ENCODE assay signal across 15 cellular contexts in the genomic region with DNA sequence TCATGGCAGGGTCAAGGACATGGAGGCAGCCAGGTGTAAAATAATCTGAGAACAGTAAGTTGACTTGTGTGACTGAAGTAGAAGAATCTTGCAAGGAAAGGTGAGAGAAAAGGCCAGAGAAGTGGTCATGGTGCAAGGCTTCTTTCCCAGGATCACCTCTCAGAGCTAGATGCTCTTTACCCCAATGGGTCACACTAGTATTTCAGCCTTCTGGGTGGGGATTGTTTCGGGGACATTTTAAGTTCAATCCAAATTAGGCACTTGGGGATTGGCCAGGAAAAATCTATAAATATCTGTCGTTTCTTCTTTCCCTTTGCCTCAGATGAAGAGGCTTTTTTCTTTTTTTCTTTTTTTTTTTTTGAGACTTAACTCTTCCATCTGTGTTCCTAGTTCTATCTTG.
A peak's percentile ranks its signal among the peaks of the same experiment; 100 is the strongest.
DNase-seq lines count a peak whose midpoint lies in the region; ATAC-seq and TF ChIP-seq lines count a peak whose summit lies in the region.
"Had no signal": no experiment of that assay in that cellular context is flagged by ENCODE, and none has a peak within 500 bp of the region (broad histone marks: within the 10 kb centered on the region; RNA-seq: fewer than 3 reads in every experiment).

No MANE protein-coding gene starts in this region.

- H3K4me3 ChIP-seq in CD8-positive, alpha-beta memory T cell (ENCODE audit: low read length), result no peak overlapping the region
- no peak overlapping the region for H3K4me3 ChIP-seq in PC-9
- H3K4me3 ChIP-seq in left ventricle myocardium inferior, result peak overlapping the region; percentile 12
- H3K4me3 ChIP-seq: lung, SJSA1 had no signal

- H3K36me3 ChIP-seq in CD8-positive, alpha-beta memory T cell (ENCODE audit: insufficient read depth, low read length), result no peaks in the 10 kb centered on the region
- H3K36me3 ChIP-seq in PC-9 (ENCODE audit: low read depth) (no peaks in the 10 kb centered on the region), left ventricle myocardium inferior (peaks cover 17% of the 10 kb centered on the region)

- peaks cover 3 to 46% (median 20%) of the 10 kb centered on the region in 3 donors for H3K36me3 Mint-ChIP-seq in CD8-positive, alpha-beta memory T cell
- H3K36me3 Mint-ChIP-seq in stimulated activated memory B cell treated with anti-CD40 and anti-IgM and Interleukin-4, amounts not matched to agents 10 μg/mL and 1 μg/mL and 100 μg/mL, for 72 hours, result peaks cover 25% of the 10 kb centered on the region
- H3K36me3 Mint-ChIP-seq: WTC11 had no signal

- no TSS peak for BruUV-seq in PC-9 (replicated peaks; lab: Mats Ljungman, UMichigan)

- no peaks in the 10 kb centered on the region for H4K20me1 ChIP-seq in PC-9 (ENCODE audit: insufficient read depth)

- DNase-seq in CD8-positive, alpha-beta memory T cell, result no peak
- DNase-seq in PC-9 (no peak), left ventricle myocardium inferior (no peak)
- no peak for DNase-seq in stimulated activated CD4-positive, alpha-beta T cell treated with anti-CD3 and anti-CD28 coated beads, Interleukin-1b, Interleukin-23, amount 100 ng/mL, for 48 hours
- DNase-seq: hypothalamus; NK-92 treated with Interleukin-12 subunit alpha and Interleukin-12 subunit beta, amount 100 ng/mL, for 24 hours; posterior cingulate gyrus; stimulated activated CD4-positive, alpha-beta T cell treated with anti-CD3 and anti-CD28 coated beads, Interleukin-2, amount 100 ng/mL, for 48 hours had no signal

- peaks cover 12% of the 10 kb centered on the region for H3K4me1 ChIP-seq in CD8-positive, alpha-beta memory T cell (ENCODE audit: insufficient read depth, low read length)
- peaks cover 43% of the 10 kb centered on the region for H3K4me1 ChIP-seq in PC-9 (replicated peaks; ENCODE audit: insufficient read depth)
- H3K4me1 ChIP-seq in left ventricle myocardium inferior, result peaks cover 68% of the 10 kb centered on the region

- H3K27me3 Mint-ChIP-seq in CD8-positive, alpha-beta memory T cell, result peaks cover 0 to 2% of the 10 kb centered on the region in 2 donors
- H3K27me3 Mint-ChIP-seq in stimulated activated memory B cell treated with anti-CD40 and anti-IgM and Interleukin-4, amounts not matched to agents 10 μg/mL and 1 μg/mL and 100 μg/mL, for 72 hours, result no peaks in the 10 kb centered on the region

- no peaks in the 10 kb centered on the region for H3K9me2 ChIP-seq in PC-9 (ENCODE audit: insufficient read depth)

- no peak overlapping the region for H3K27ac ChIP-seq in CD8-positive, alpha-beta memory T cell (ENCODE audit: low read depth, low read length)
- H3K27ac ChIP-seq in PC-9, result peak overlapping the region; percentile 84
- H3K27ac ChIP-seq in left ventricle myocardium inferior (replicated peaks), result peak overlapping the region; percentile 63
- H3K27ac ChIP-seq: HL-60, SJSA1 had no signal

- H3K27me3 ChIP-seq in CD8-positive, alpha-beta memory T cell (ENCODE audit: insufficient read depth, low read length, poor library complexity, severe bottlenecking), result no peaks in the 10 kb centered on the region
- H3K27me3 ChIP-seq in PC-9 (ENCODE audit: insufficient read depth, low read depth) (no peaks in the 10 kb centered on the region), left ventricle myocardium inferior (ENCODE audit: low read depth) (no peaks in the 10 kb centered on the region)
- H3K27me3 ChIP-seq: SJSA1 had no signal

- H3K4me3 Mint-ChIP-seq in CD8-positive, alpha-beta memory T cell, result peak overlapping the region in 3 of 7 donors; percentile 5 to 46 (median 16)
- H3K4me3 Mint-ChIP-seq in stimulated activated memory B cell treated with anti-CD40 and anti-IgM and Interleukin-4, amounts not matched to agents 10 μg/mL and 1 μg/mL and 100 μg/mL, for 72 hours, result no peak overlapping the region
- H3K4me3 Mint-ChIP-seq: WTC11 had no signal

- H3K27ac Mint-ChIP-seq in CD8-positive, alpha-beta memory T cell, result peak overlapping the region in 7 of 8 donors; percentile 48 to 89 (median 55)
- H3K27ac Mint-ChIP-seq in stimulated activated memory B cell treated with anti-CD40 and anti-IgM and Interleukin-4, amounts not matched to agents 10 μg/mL and 1 μg/mL and 100 μg/mL, for 72 hours, result peak overlapping the region; percentile 68
- H3K27ac Mint-ChIP-seq: WTC11 had no signal

- peaks cover 23% of the 10 kb centered on the region for H3F3A ChIP-seq in PC-9 (ENCODE audit: insufficient read depth, low read depth)

- H3K4me1 Mint-ChIP-seq in CD8-positive, alpha-beta memory T cell, result peaks cover 13 to 31% (median 26%) of the 10 kb centered on the region in 3 donors
- H3K4me1 Mint-ChIP-seq in stimulated activated memory B cell treated with anti-CD40 and anti-IgM and Interleukin-4, amounts not matched to agents 10 μg/mL and 1 μg/mL and 100 μg/mL, for 72 hours, result peaks cover 38% of the 10 kb centered on the region
- H3K4me1 Mint-ChIP-seq: WTC11 had no signal

- peak overlapping the region; percentile 57 for H3K4me2 ChIP-seq in PC-9

- peaks cover 23% of the 10 kb centered on the region for H3K79me2 ChIP-seq in PC-9 (ENCODE audit: low read depth)

- no peaks in the 10 kb centered on the region for H3K9me3 ChIP-seq in CD8-positive, alpha-beta memory T cell (ENCODE audit: low read length)
- H3K9me3 ChIP-seq in PC-9 (ENCODE audit: insufficient read depth, low read depth) (no peaks in the 10 kb centered on the region), left ventricle myocardium inferior (replicated peaks) (no peaks in the 10 kb centered on the region)
- H3K9me3 ChIP-seq: SJSA1 had no signal

- intact Hi-C loops in PC-9 (cut with micrococcal nuclease; ENCODE audit: unreplicated experiment), result no loop called here
- intact Hi-C loops in left ventricle myocardium inferior (cut with micrococcal nuclease), result no loop called here

- CTCF ChIA-PET in CD8-positive, alpha-beta memory T cell (lab: Charles Lee), result interaction anchor here (1.2 to 1.7 kb wide), 4 partner anchors 12 to 276 kb away, joined by 3 to 4 read pairs (median 4); no protein-coding TSS in a partner anchor
- CTCF ChIA-PET in PC-9 (lab: Charles Lee), result no interaction called here

- no peak for ATAC-seq in stimulated activated memory B cell treated with anti-CD40 and anti-IgM and Interleukin-4, amounts not matched to agents 10 μg/mL and 1 μg/mL and 100 μg/mL, for 72 hours
- no peak for ATAC-seq in HG03378 (IDR thresholded peaks at IDR 0.05; ENCODE audit: unreplicated experiment)
- ATAC-seq in GM18868 (IDR thresholded peaks at IDR 0.05; ENCODE audit: unreplicated experiment), result no peak
- ATAC-seq: WTC11 had no signal

- H3K9me3 Mint-ChIP-seq in CD8-positive, alpha-beta memory T cell, result no peaks in the 10 kb centered on the region
- no peaks in the 10 kb centered on the region for H3K9me3 Mint-ChIP-seq in stimulated activated memory B cell treated with anti-CD40 and anti-IgM and Interleukin-4, amounts not matched to agents 10 μg/mL and 1 μg/mL and 100 μg/mL, for 72 hours
- H3K9me3 Mint-ChIP-seq: WTC11 had no signal

- POLR2A ChIA-PET in CD8-positive, alpha-beta memory T cell (lab: Charles Lee), result interaction anchor here (1.0 kb wide), 1 partner anchor 40 kb away, joined by 3 read pairs; no protein-coding TSS in a partner anchor
- POLR2A ChIA-PET in PC-9 (lab: Charles Lee; ENCODE audit: unreplicated experiment), result interaction anchor here (0.6 kb wide), 1 partner anchor 9 kb away, joined by 6 read pairs; no protein-coding TSS in a partner anchor

- H2AFZ ChIP-seq in PC-9, result no peak overlapping the region

- TF ChIP-seq CTCF in PC-9 (conservative IDR thresholded peaks at IDR 0.05), result no peak
- no peak for TF ChIP-seq CTCF in left ventricle myocardium inferior (IDR thresholded peaks at IDR 0.05; ENCODE audit: borderline replicate concordance)
